Comparison of ENCODE assay signal across 1 cellular context in genomic region chr7:2811476-2812118, GRCh38.
A peak's percentile ranks its signal among the peaks of the same experiment; 100 is the strongest.
TF ChIP-seq lines count a peak whose summit lies in the region.

No MANE protein-coding gene starts in this region.

TF ChIP-seq in HepG2, 621 proteins besides CTCF, POLR2A, EP300 and RAD21 (continued from another document and continues in another):
- TF ChIP-seq ZBTB39 (CRISPR knock-in tag; IDR thresholded peaks at IDR 0.05) (no peak), ZXDC (CRISPR knock-in tag; IDR thresholded peaks at IDR 0.05) (no peak), ZNF354B (CRISPR knock-in tag; IDR thresholded peaks at IDR 0.05) (no peak), TRAFD1 (CRISPR knock-in tag; IDR thresholded peaks at IDR 0.05; ENCODE audit: borderline replicate concordance) (no peak), GMEB1 (CRISPR knock-in tag; IDR thresholded peaks at IDR 0.05; ENCODE audit: borderline replicate concordance) (no peak), RXRB (CRISPR knock-in tag; IDR thresholded peaks at IDR 0.05; ENCODE audit: borderline replicate concordance) (no peak), ZFP1 (CRISPR knock-in tag; IDR thresholded peaks at IDR 0.05) (no peak), ZNF781 (CRISPR knock-in tag; IDR thresholded peaks at IDR 0.05; ENCODE audit: borderline replicate concordance, not compliant biosample characterization) (no peak), ZNF33A (CRISPR knock-in tag; IDR thresholded peaks at IDR 0.05; ENCODE audit: borderline replicate concordance) (no peak), BCLAF1 (IDR thresholded peaks at IDR 0.05) (no peak), ZNF17 (CRISPR knock-in tag; IDR thresholded peaks at IDR 0.05) (0 out of 2 replicates have a peak, but pooled peaks have one; percentile 51), ZBTB26 (CRISPR knock-in tag; IDR thresholded peaks at IDR 0.05; ENCODE audit: borderline replicate concordance) (0 out of 2 replicates have a peak, but pooled peaks have one; percentile 33), ASH2L (IDR thresholded peaks at IDR 0.05; ENCODE audit: insufficient read length, low read depth, low read length) (peak; percentile 33), UBTF (CRISPR knock-in tag; IDR thresholded peaks at IDR 0.05) (0 out of 2 replicates have a peak, but pooled peaks have one; percentile 37), ARID5B (CRISPR knock-in tag; IDR thresholded peaks at IDR 0.05) (peak; percentile 49), SRSF9 (IDR thresholded peaks at IDR 0.05; ENCODE audit: borderline replicate concordance, insufficient read depth, low read depth, low read length, poor library complexity, severe bottlenecking) (no peak), ZNF782 (CRISPR knock-in tag; IDR thresholded peaks at IDR 0.05; ENCODE audit: borderline replicate concordance) (0 out of 2 replicates have a peak, but pooled peaks have one; percentile 27), BRD4 (CRISPR knock-in tag; IDR thresholded peaks at IDR 0.05) (no peak), JARID2 (CRISPR knock-in tag; IDR thresholded peaks at IDR 0.05; ENCODE audit: insufficient replicate concordance) (no peak), HDAC6 (IDR thresholded peaks at IDR 0.05; ENCODE audit: low read depth, low read length) (no peak), ZBED4 (CRISPR knock-in tag; IDR thresholded peaks at IDR 0.05; ENCODE audit: borderline replicate concordance) (peak; percentile 53; the same call in 1 of the 2 replicates), CEBPB (IDR thresholded peaks at IDR 0.05; ENCODE audit: borderline replicate concordance, low read depth, low read length) (peak; percentile 95), HNF4G (IDR thresholded peaks at IDR 0.05; ENCODE audit: borderline replicate concordance, low read depth, low read length) (peak; percentile 3; the same call in 1 of the 2 replicates), HNF4G (CRISPR knock-in tag; IDR thresholded peaks at IDR 0.05; ENCODE audit: borderline replicate concordance, low read depth) (no peak), HOXA3 (CRISPR knock-in tag; IDR thresholded peaks at IDR 0.05) (0 out of 2 replicates have a peak, but pooled peaks have one; percentile 31)
